Comparison of ENCODE assay signal across 10 cellular contexts in genomic region chr7:155257482-155258232, GRCh38. TPM values are rescaled to one million over a fixed set of nuclear protein-coding genes. Genes with fewer than 3 reads are reported as not detected.
DNase-seq lines count a peak whose midpoint lies in the region; ATAC-seq and TF ChIP-seq lines count a peak whose summit lies in the region.
"Had no signal": no experiment of that assay in that cellular context is flagged by ENCODE, and none has a peak within 500 bp of the region (broad histone marks: within the 10 kb centered on the region; RNA-seq: fewer than 3 reads in every experiment).

No MANE protein-coding gene starts in this region.

- WGBS in right lobe of liver (ENCODE audit: insufficient coverage, low coverage, low lambda C conversion rate, missing lambda C conversion rate) = 68% methylated on average over 11 of the region's 30 CpGs
- 45 to 59% methylated on average over 26 to 30 of the region's 30 CpGs for WGBS in testis, 2 donors

- no peak for TF ChIP-seq POLR2A in right lobe of liver (IDR thresholded peaks at IDR 0.05)
- TF ChIP-seq POLR2A in testis (IDR thresholded peaks at IDR 0.05) = no peak

- DNase-seq in M059J (ENCODE audit: low read depth) (peak; percentile 96), coronary artery (ENCODE audit: low spot score) (peak; percentile 82), right lobe of liver (peak in 2 of 3 donors; percentile 76), testis (peak; percentile 53), middle frontal gyrus (ENCODE audit: extremely low spot score, low spot score) (no peak), NCI-H128 (lab: John Stamatoyannopoulos, UW; ENCODE audit: unreplicated experiment) (no peak)
- DNase-seq: activated naive CD8-positive, alpha-beta T cell treated with anti-CD3 and anti-CD28 coated beads, Interleukin-2, amount 10 ng/mL, durations not matched to agents 7 days and 5 days had no signal

- peaks cover 0 to 25% (median 4%) of the 10 kb centered on the region in 4 donors for H3K4me1 ChIP-seq in right lobe of liver
- H3K4me1 ChIP-seq in testis = peaks cover 37% of the 10 kb centered on the region

- H3K36me3 ChIP-seq in right lobe of liver (no peaks in the 10 kb centered on the region), testis (ENCODE audit: low read depth, missing control alignments) (no peaks in the 10 kb centered on the region)

- peak; percentile 24 to 39 (median 29) for ATAC-seq in right lobe of liver
- no peak for ATAC-seq in GM18517 (IDR thresholded peaks at IDR 0.05; ENCODE audit: unreplicated experiment)
- ATAC-seq in HG03196 (IDR thresholded peaks at IDR 0.05; ENCODE audit: unreplicated experiment) = no peak

- peak overlapping the region; percentile 50 for H3K4me3 ChIP-seq in coronary artery
- peak overlapping the region in 2 of 3 donors; percentile 0 to 9 for H3K4me3 ChIP-seq in right lobe of liver
- H3K4me3 ChIP-seq in testis = no peak overlapping the region
- H3K4me3 ChIP-seq: GM12878 had no signal

- TF ChIP-seq CTCF in coronary artery (IDR thresholded peaks at IDR 0.05) (no peak), right lobe of liver (IDR thresholded peaks at IDR 0.05) (no peak), testis (IDR thresholded peaks at IDR 0.05) (no peak)

- no peaks in the 10 kb centered on the region for H3K27me3 ChIP-seq in right lobe of liver
- H3K27me3 ChIP-seq in testis = no peaks in the 10 kb centered on the region

- intact Hi-C loops in right lobe of liver (cut with DNase I) (no loop called here), testis (cut with DNase I; ENCODE audit: low total_unique reads) (no loop called here)

- H3K27ac ChIP-seq in coronary artery (peak overlapping the region; percentile 15 to 91), right lobe of liver (peak overlapping the region; percentile 76 to 80 (median 77)), testis (peak overlapping the region; percentile 7 to 61)

- no peaks in the 10 kb centered on the region for H3K9me3 ChIP-seq in right lobe of liver
- no peaks in the 10 kb centered on the region for H3K9me3 ChIP-seq in testis

RNA-seq across cellular contexts. Expression of gene INSIG1, which starts 40.0 kb away (rescaled TPM):
- 440 and 573 TPM in 2 replicates for total RNA-seq in M059J (2014; rRNA removed; shearing (Covaris generic))
- total RNA-seq in right lobe of liver = 100 to 1,000 TPM; 130 to 625 (median 205) TPM
- 100 to 1,000 TPM in 1 of 2 donors, 10 to 100 TPM in 1; 89.7 to 118 TPM for total RNA-seq in testis
- polyA plus RNA-seq in testis (ENCODE audit: insufficient read depth, low read depth, low replicate concordance) = 52.7 TPM

Comparison
In these comparisons a context has a peak if more than half of its experiments do, and no peak if none do; other contexts are left out.
1. DNase-seq: peak in M059J (single experiment), coronary artery (single experiment), right lobe of liver (2 of 3) and testis (single experiment); none in middle frontal gyrus (single experiment) and NCI-H128 (single experiment).
2. H3K4me3 ChIP-seq: peak in coronary artery (single experiment) and right lobe of liver (2 of 3); none in testis (0 of 2).
3. ATAC-seq: peak in right lobe of liver (4 of 4); none in GM18517 (single experiment) and HG03196 (single experiment).
4. Peak in every context shown above with its lines, with median percentiles within 50 percentile points of each other: H3K27ac ChIP-seq.